14 cellular contexts compared by ENCODE assay signal in the genomic region with DNA sequence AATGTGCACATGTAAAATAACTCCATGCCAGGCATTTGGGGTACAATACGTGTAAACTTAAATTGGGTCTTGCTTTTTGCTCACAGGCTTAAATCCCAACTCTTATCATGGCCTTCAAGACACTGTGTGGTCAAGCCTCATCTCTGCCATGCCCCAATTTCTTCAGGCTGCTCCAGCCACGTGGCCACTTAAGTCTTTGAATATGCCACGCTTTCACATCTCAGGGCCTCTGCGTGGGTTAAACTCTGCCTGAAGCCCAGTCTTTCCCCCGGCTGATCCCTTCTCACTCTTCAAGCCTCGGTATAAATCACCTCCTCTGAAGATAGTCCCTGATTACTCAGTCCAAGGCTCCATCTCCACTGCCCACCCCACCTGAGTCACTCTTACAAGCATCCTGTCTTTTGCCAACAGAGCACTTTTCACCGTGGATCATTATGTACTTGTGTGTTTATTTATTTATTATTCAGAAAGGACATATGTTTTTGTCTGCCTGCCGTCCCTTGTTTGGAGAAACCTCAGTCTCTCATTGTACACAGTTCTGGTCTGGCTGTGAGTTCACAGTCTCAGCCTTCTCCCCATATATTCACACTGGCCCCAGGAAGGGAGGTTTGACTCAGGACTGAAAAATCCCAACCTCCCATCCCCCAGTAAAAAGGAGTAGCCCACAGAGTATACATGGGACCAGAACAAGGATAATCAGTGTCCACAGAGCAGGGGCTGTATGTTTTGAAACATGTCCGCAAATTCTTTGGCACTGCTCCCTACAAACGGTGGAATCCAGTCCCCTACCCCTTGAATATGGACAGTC.
DNase-seq lines count a peak whose midpoint lies in the region; ATAC-seq and TF ChIP-seq lines count a peak whose summit lies in the region.
"Had no signal": no experiment of that assay in that cellular context is flagged by ENCODE, and none has a peak within 500 bp of the region (broad histone marks: within the 10 kb centered on the region; RNA-seq: fewer than 3 reads in every experiment).

No MANE protein-coding gene starts in this region.

- peaks cover 12% of the 10 kb centered on the region for H3K4me1 Mint-ChIP-seq in endothelial cell (ENCODE audit: unreplicated experiment)
- peaks cover 40% of the 10 kb centered on the region for H3K4me1 Mint-ChIP-seq in mesothelial cell of epicardium
- H3K4me1 Mint-ChIP-seq in CD14-positive monocyte = no peaks in the 10 kb centered on the region
- no peaks in the 10 kb centered on the region for H3K4me1 Mint-ChIP-seq in T-helper 2 cell treated with Interferon-gamma antibody and Interleukin-4, amounts not matched to agents 5 μg/mL and 100 μg/mL, for 36 hours (ENCODE audit: low read depth)
- H3K4me1 Mint-ChIP-seq: activated B cell treated with CpG ODN at 0.5 μM for 24 hours had no signal

- H3K9me3 Mint-ChIP-seq in endothelial cell (ENCODE audit: unreplicated experiment) (no peaks in the 10 kb centered on the region), mesothelial cell of epicardium (no peaks in the 10 kb centered on the region), CD14-positive monocyte (peaks cover 0 to 5% (median 0%) of the 10 kb centered on the region in 7 donors)
- peaks cover 7% of the 10 kb centered on the region for H3K9me3 Mint-ChIP-seq in T-helper 2 cell treated with Interferon-gamma antibody and Interleukin-4, amounts not matched to agents 5 μg/mL and 100 μg/mL, for 36 hours
- H3K9me3 Mint-ChIP-seq: activated B cell treated with CpG ODN at 0.5 μM for 24 hours; CD4-positive, alpha-beta T cell; natural killer cell treated with Interleukin-12 subunit alpha and Interleukin-12 subunit beta and Interleukin-15 and Interleukin-18, amount 100 ng/mL, for 72 hours; stimulated activated naive CD8-positive, alpha-beta T cell treated with anti-CD3 and anti-CD28 coated beads, Interleukin-15, Interleukin-2, amounts not matched to agents 100 ng/mL and 50 ng/mL, for 24 hours had no signal

- H3K9me2 ChIP-seq in PC-9 (ENCODE audit: insufficient read depth) = no peaks in the 10 kb centered on the region

- no TSS peak for BruUV-seq in PC-9 (replicated peaks; lab: Mats Ljungman, UMichigan)

- H3K36me3 Mint-ChIP-seq in endothelial cell (ENCODE audit: low read depth, unreplicated experiment) (no peaks in the 10 kb centered on the region), mesothelial cell of epicardium (no peaks in the 10 kb centered on the region), CD14-positive monocyte (no peaks in the 10 kb centered on the region)
- H3K36me3 Mint-ChIP-seq in T-helper 2 cell treated with Interferon-gamma antibody and Interleukin-4, amounts not matched to agents 5 μg/mL and 100 μg/mL, for 36 hours (ENCODE audit: low read depth) = no peaks in the 10 kb centered on the region
- H3K36me3 Mint-ChIP-seq: natural killer cell treated with Interleukin-12 subunit alpha and Interleukin-12 subunit beta and Interleukin-15 and Interleukin-18, amount 100 ng/mL, for 72 hours had no signal

- POLR2A ChIA-PET in BJ (lab: Charles Lee) (no interaction called here), PC-9 (lab: Charles Lee; ENCODE audit: unreplicated experiment) (no interaction called here)

- H3K27ac Mint-ChIP-seq in endothelial cell (ENCODE audit: unreplicated experiment) (peak overlapping the region; percentile 12), mesothelial cell of epicardium (peak overlapping the region; percentile 87), CD14-positive monocyte (no peak overlapping the region)
- no peak overlapping the region for H3K27ac Mint-ChIP-seq in T-helper 2 cell treated with Interferon-gamma antibody and Interleukin-4, amounts not matched to agents 5 μg/mL and 100 μg/mL, for 36 hours
- H3K27ac Mint-ChIP-seq: activated B cell treated with CpG ODN at 0.5 μM for 24 hours; CD4-positive, alpha-beta T cell; natural killer cell treated with Interleukin-12 subunit alpha and Interleukin-12 subunit beta and Interleukin-15 and Interleukin-18, amount 100 ng/mL, for 72 hours; stimulated activated naive CD8-positive, alpha-beta T cell treated with anti-CD3 and anti-CD28 coated beads, Interleukin-15, Interleukin-2, amounts not matched to agents 100 ng/mL and 50 ng/mL, for 24 hours had no signal

- H3K27me3 Mint-ChIP-seq in endothelial cell (ENCODE audit: unreplicated experiment) (peaks cover 8% of the 10 kb centered on the region), mesothelial cell of epicardium (ENCODE audit: low read depth) (peaks cover 8% of the 10 kb centered on the region), CD14-positive monocyte (ENCODE audit: low read depth in 3 of 3) (peaks cover 9 to 11% (median 9%) of the 10 kb centered on the region in 3 donors)
- no peaks in the 10 kb centered on the region for H3K27me3 Mint-ChIP-seq in T-helper 2 cell treated with Interferon-gamma antibody and Interleukin-4, amounts not matched to agents 5 μg/mL and 100 μg/mL, for 36 hours (ENCODE audit: low read depth)
- H3K27me3 Mint-ChIP-seq: activated B cell treated with CpG ODN at 0.5 μM for 24 hours had no signal

- peak overlapping the region; percentile 76 for H3K27ac ChIP-seq in PC-9
- H3K27ac ChIP-seq in spleen = no peak overlapping the region
- H3K27ac ChIP-seq: Peyer's patch had no signal

- H3K4me3 ChIP-seq in BJ (ENCODE audit: low read depth, low read length) = no peak overlapping the region
- H3K4me3 ChIP-seq in PC-9 = no peak overlapping the region
- no peak overlapping the region for H3K4me3 ChIP-seq in spleen
- H3K4me3 ChIP-seq: Peyer's patch had no signal

- H3K9me3 ChIP-seq in PC-9 (ENCODE audit: insufficient read depth, low read depth) = no peaks in the 10 kb centered on the region; the same call in 1 of the 2 replicates
- peaks cover 0 to 5% (median 0%) of the 10 kb centered on the region in 8 donors for H3K9me3 ChIP-seq in spleen
- H3K9me3 ChIP-seq: Peyer's patch had no signal

- H3K4me3 Mint-ChIP-seq in endothelial cell (ENCODE audit: unreplicated experiment) (no peak overlapping the region), mesothelial cell of epicardium (no peak overlapping the region), CD14-positive monocyte (no peak overlapping the region)
- no peak overlapping the region for H3K4me3 Mint-ChIP-seq in T-helper 2 cell treated with Interferon-gamma antibody and Interleukin-4, amounts not matched to agents 5 μg/mL and 100 μg/mL, for 36 hours
- H3K4me3 Mint-ChIP-seq: activated B cell treated with CpG ODN at 0.5 μM for 24 hours; CD4-positive, alpha-beta T cell; natural killer cell treated with Interleukin-12 subunit alpha and Interleukin-12 subunit beta and Interleukin-15 and Interleukin-18, amount 100 ng/mL, for 72 hours; stimulated activated naive CD8-positive, alpha-beta T cell treated with anti-CD3 and anti-CD28 coated beads, Interleukin-15, Interleukin-2, amounts not matched to agents 100 ng/mL and 50 ng/mL, for 24 hours had no signal

- H4K20me1 ChIP-seq in PC-9 (ENCODE audit: insufficient read depth) = no peaks in the 10 kb centered on the region

- DNase-seq in BJ (ENCODE audit: low read depth) = peak; percentile 81
- peak in 1 of 2 experiments; percentile 73 for DNase-seq in PC-9
- no peak for DNase-seq in endothelial cell (ENCODE audit: low spot score)
- DNase-seq in mesothelial cell of epicardium (ENCODE audit: low spot score in 2 of 2, unreplicated experiment in 2 of 2) = no peak
- DNase-seq in CD14-positive monocyte (ENCODE audit: low spot score) = no peak
- DNase-seq in T-helper 2 cell treated with Interferon-gamma antibody and Interleukin-4, amounts not matched to agents 5 μg/mL and 100 μg/mL, for 36 hours (ENCODE audit: low spot score) = no peak
- no peak for DNase-seq in spleen
- DNase-seq: activated B cell treated with CpG ODN at 0.5 μM for 24 hours; CD4-positive, alpha-beta T cell; NCI-H1694 treated with DMSO at 0.1 percent for 48 hours; Peyer's patch had no signal

- WGBS in spleen, 5 donors = 65 to 74% (median 70%) methylated on average over 10 of the region's 10 CpGs

- H3K27me3 ChIP-seq in BJ (ENCODE audit: control insufficient read depth, insufficient read depth, low read length) = no peaks in the 10 kb centered on the region
- H3K27me3 ChIP-seq in PC-9 (ENCODE audit: insufficient read depth, low read depth) = no peaks in the 10 kb centered on the region
- H3K27me3 ChIP-seq in spleen (replicated peaks in 1 of 7) = peaks cover 0 to 72% (median 0%) of the 10 kb centered on the region in 7 donors
- H3K27me3 ChIP-seq: Peyer's patch had no signal

- ATAC-seq in HG03469 (IDR thresholded peaks at IDR 0.05; ENCODE audit: unreplicated experiment) = no peak
- ATAC-seq: natural killer cell treated with Interleukin-12 subunit alpha and Interleukin-12 subunit beta and Interleukin-15 and Interleukin-18, amount 100 ng/mL, for 72 hours had no signal

- intact Hi-C loops in PC-9 (cut with micrococcal nuclease; ENCODE audit: unreplicated experiment) (no loop called here), CD14-positive monocyte (cut with micrococcal nuclease) (no loop called here), spleen (cut with DNase I; ENCODE audit: low total_unique reads) (no loop called here)

- H3K36me3 ChIP-seq in BJ (ENCODE audit: control insufficient read depth, insufficient read depth, low read length) (no peaks in the 10 kb centered on the region), PC-9 (ENCODE audit: low read depth) (no peaks in the 10 kb centered on the region), spleen (no peaks in the 10 kb centered on the region)
- H3K36me3 ChIP-seq: Peyer's patch had no signal

- CTCF ChIA-PET in BJ (lab: Yijun Ruan, JAX) (interaction anchor here (0.6 kb wide), 1 partner anchor 348 kb away, joined by 3 read pairs; no protein-coding TSS in a partner anchor), PC-9 (lab: Charles Lee) (no interaction called here)

- peaks cover 23% of the 10 kb centered on the region for H3F3A ChIP-seq in PC-9 (ENCODE audit: insufficient read depth, low read depth)

- H2AFZ ChIP-seq in PC-9 = peak overlapping the region; percentile 53; the same call in 1 of the 2 replicates

- no peak for TF ChIP-seq POLR2A in spleen (IDR thresholded peaks at IDR 0.05)

- peak overlapping the region; percentile 44 for H3K4me2 ChIP-seq in PC-9

- H3K79me2 ChIP-seq in PC-9 (ENCODE audit: low read depth) = no peaks in the 10 kb centered on the region

- H3K4me1 ChIP-seq in PC-9 (replicated peaks; ENCODE audit: insufficient read depth) = peaks cover 39% of the 10 kb centered on the region
- no peaks in the 10 kb centered on the region for H3K4me1 ChIP-seq in spleen
- H3K4me1 ChIP-seq: Peyer's patch had no signal

- TF ChIP-seq CTCF in BJ (IDR thresholded peaks at IDR 0.05; ENCODE audit: insufficient read depth, low read depth, low read length) = no peak
- no peak for TF ChIP-seq CTCF in PC-9 (conservative IDR thresholded peaks at IDR 0.05)
- no peak for TF ChIP-seq CTCF in endothelial cell (IDR thresholded peaks at IDR 0.05; ENCODE audit: unreplicated experiment)
- TF ChIP-seq CTCF in mesothelial cell of epicardium (IDR thresholded peaks at IDR 0.05; ENCODE audit: unreplicated experiment) = no peak
- no peak for TF ChIP-seq CTCF in CD14-positive monocyte (IDR thresholded peaks at IDR 0.05)
- no peak for TF ChIP-seq CTCF in spleen (IDR thresholded peaks at IDR 0.05 in 8 of 11, conservative IDR thresholded peaks at IDR 0.05 in 3 of 11)

Comparison
In these comparisons a context has a peak if more than half of its experiments do, and no peak if none do; other contexts are left out.
1. H3K27ac Mint-ChIP-seq: peak in endothelial cell (single experiment) and mesothelial cell of epicardium (single experiment); none in CD14-positive monocyte (0 of 7) and T-helper 2 cell treated with Interferon-gamma antibody and Interleukin-4, amounts not matched to agents 5 μg/mL and 100 μg/mL, for 36 hours (single experiment).